ENCODE assay signal across 18 cellular contexts in genomic region chr22:47400701-47401591, GRCh38.
"Had no signal": no experiment of that assay in that cellular context is flagged by ENCODE, and none has a peak within 500 bp of the region (broad histone marks: within the 10 kb centered on the region; RNA-seq: fewer than 3 reads in every experiment).

No MANE protein-coding gene starts in this region.

- H3K4me3 ChIP-seq: dorsolateral prefrontal cortex, heart left ventricle, mucosa of descending colon, ovary, right atrium auricular region, sigmoid colon, skin epidermis, stomach, thoracic aorta, uterus had no signal

- H3K36me3 ChIP-seq: heart left ventricle, ovary, right atrium auricular region, sigmoid colon, stomach, thoracic aorta, uterus had no signal

- H3K9me3 ChIP-seq: heart left ventricle, mucosa of descending colon, ovary, right atrium auricular region, sigmoid colon, stomach, thoracic aorta, uterus had no signal

- H3K27me3 ChIP-seq: ovary, right atrium auricular region, sigmoid colon, uterus had no signal

- H3K4me1 ChIP-seq: heart left ventricle, right atrium auricular region, sigmoid colon, stomach, uterus had no signal

- H3K27ac ChIP-seq: dorsolateral prefrontal cortex, heart left ventricle, ovary, right atrium auricular region, sigmoid colon, skin epidermis, stomach, thoracic aorta, uterus had no signal

- DNase-seq: cortex of kidney; dorsolateral prefrontal cortex; effector CD8-positive, alpha-beta T cell; foreskin melanocyte; heart left ventricle; hippocampal formation; mucosa of descending colon; naive thymus-derived CD8-positive, alpha-beta T cell; ovary; sigmoid colon; stimulated activated CD4-positive, alpha-beta T cell treated with anti-CD3 and anti-CD28 coated beads, Interleukin-12 subunit alpha, Interleukin-12 subunit beta, amount 100 ng/mL, for 4 hours; stimulated activated naive CD4-positive, alpha-beta T cell; stomach; substantia nigra; uterus had no signal
